In genomic region chr19:10290439-10290875, GRCh38 we compare ENCODE assay signal across 8 cellular contexts. TPM values are rescaled to one million over a fixed set of nuclear protein-coding genes. Genes with fewer than 3 reads are reported as not detected.
A peak's percentile ranks its signal among the peaks of the same experiment; 100 is the strongest.
DNase-seq lines count a peak whose midpoint lies in the region; ATAC-seq, FAIRE-seq and TF ChIP-seq lines count a peak whose summit lies in the region.

No MANE protein-coding gene starts in this region.

- H3K4me1 ChIP-seq in Caco-2 (peaks cover 33% of the 10 kb centered on the region), Karpas-422 (ENCODE audit: low read length) (peaks cover 33% of the 10 kb centered on the region), prostate gland (replicated peaks) (peaks cover 4% of the 10 kb centered on the region)

- H4K20me1 ChIP-seq in Karpas-422 (ENCODE audit: insufficient read depth, low read depth, low read length), result no peaks in the 10 kb centered on the region

- intact Hi-C loops in Caco-2 (cut with micrococcal nuclease; ENCODE audit: unreplicated experiment) (no loop called here), natural killer cell (cut with micrococcal nuclease) (loop anchor here (2.0 to 5.0 kb wide), 2 partner anchors 20 to 222 kb away; partner anchors contain the start of gene ICAM1), prostate gland (cut with DNase I) (no loop called here)

- H3K9ac ChIP-seq in Karpas-422 (ENCODE audit: low read length), result peak overlapping the region; percentile 79

- H3K4me2 ChIP-seq in Karpas-422 (ENCODE audit: low read depth, low read length, poor library complexity, severe bottlenecking), result peak overlapping the region; percentile 76

- H3K27ac Mint-ChIP-seq in Caco-2 (ENCODE audit: unreplicated experiment), result no peak overlapping the region
- H3K27ac Mint-ChIP-seq in brain, result peak overlapping the region in 4 of 5 experiments; percentile 31 to 89 (median 58)
- H3K27ac Mint-ChIP-seq in natural killer cell, result peak overlapping the region; percentile 9 to 63

- no peak for TF ChIP-seq CTCF in Caco-2 (IDR thresholded peaks at IDR 0.05; ENCODE audit: insufficient read depth in 1 of 2, low read depth in 1 of 2, low read length in 1 of 2, severe bottlenecking in 1 of 2, unreplicated experiment in 1 of 2)
- TF ChIP-seq CTCF in brain (conservative IDR thresholded peaks at IDR 0.05), result no peak
- no peak for TF ChIP-seq CTCF in natural killer cell (IDR thresholded peaks at IDR 0.05)
- TF ChIP-seq CTCF in prostate gland (IDR thresholded peaks at IDR 0.05), result no peak

- H3K9me2 ChIP-seq in Karpas-422 (replicated peaks; ENCODE audit: insufficient read depth, low read length), result no peaks in the 10 kb centered on the region

- H3K36me3 Mint-ChIP-seq in Caco-2 (ENCODE audit: insufficient read depth, unreplicated experiment) (peaks cover 14% of the 10 kb centered on the region), brain (peaks cover 6% of the 10 kb centered on the region), natural killer cell (peaks cover 4% of the 10 kb centered on the region)

- no TSS peak for BruUV-seq in Caco-2 (replicated peaks; lab: Mats Ljungman, UMichigan)

- CTCF ChIA-PET in Caco-2 (lab: Charles Lee), result interaction anchor here (1.5 kb wide), 1 partner anchor 44 kb away, joined by 4 read pairs; no protein-coding TSS in a partner anchor

- TF ChIP-seq POLR2A in prostate gland (IDR thresholded peaks at IDR 0.05), result no peak

- H2AFZ ChIP-seq in Karpas-422 (ENCODE audit: low read length), result no peak overlapping the region

- peak in 1 of 2 experiments; percentile 26 for DNase-seq in Caco-2
- no peak for DNase-seq in Karpas-422
- DNase-seq in natural killer cell, result no peak
- DNase-seq in urothelium cell line (ENCODE audit: low spot score), result no peak
- DNase-seq in prostate gland (ENCODE audit: low spot score), result no peak
- DNase-seq in GOT3 (lab: John Stamatoyannopoulos, UW), result no peak
- DNase-seq in mucosa of gallbladder (ENCODE audit: low spot score), result no peak

- FAIRE-seq in urothelium cell line (lab: Jason Lieb, UNC), result no peak

- H3K4me1 Mint-ChIP-seq in Caco-2 (ENCODE audit: low read depth, unreplicated experiment), result peaks cover 18% of the 10 kb centered on the region
- H3K4me1 Mint-ChIP-seq in brain, result peaks cover 47% of the 10 kb centered on the region
- peaks cover 47 to 74% of the 10 kb centered on the region in 2 donors for H3K4me1 Mint-ChIP-seq in natural killer cell

- POLR2A ChIA-PET in Caco-2 (lab: Charles Lee), result no interaction called here

- 2% methylated on average over 26 of the region's 26 CpGs for WGBS in prostate gland

- H3K27me3 ChIP-seq in Caco-2 (replicated peaks; ENCODE audit: control insufficient read depth, insufficient read depth, low read length) (no peaks in the 10 kb centered on the region), Karpas-422 (ENCODE audit: low read length) (no peaks in the 10 kb centered on the region), prostate gland (replicated peaks; ENCODE audit: insufficient read depth) (peaks cover 57% of the 10 kb centered on the region)

- H3K4me3 Mint-ChIP-seq in Caco-2 (ENCODE audit: unreplicated experiment), result peak overlapping the region; percentile 87
- peak overlapping the region; percentile 86 to 95 (median 90) for H3K4me3 Mint-ChIP-seq in brain
- H3K4me3 Mint-ChIP-seq in natural killer cell, result peak overlapping the region; percentile 86

- H3K36me3 ChIP-seq in Caco-2 (ENCODE audit: control insufficient read depth, insufficient read depth, low read length) (peaks cover under 1% of the 10 kb centered on the region), Karpas-422 (ENCODE audit: insufficient read depth, low read length) (no peaks in the 10 kb centered on the region), prostate gland (no peaks in the 10 kb centered on the region)

- H3K27ac ChIP-seq in Karpas-422 (ENCODE audit: low read length) (no peak overlapping the region), prostate gland (no peak overlapping the region)

- ATAC-seq in natural killer cell, result no peak

- H3K27me3 Mint-ChIP-seq in Caco-2 (ENCODE audit: insufficient read depth, unreplicated experiment) (peaks cover 7% of the 10 kb centered on the region), brain (peaks cover 100% of the 10 kb centered on the region), natural killer cell (ENCODE audit: low read depth in 2 of 2) (peaks cover 7 to 40% of the 10 kb centered on the region in 2 donors)

- H3K4me3 ChIP-seq in Caco-2 (ENCODE audit: low read depth, low read length) (peak overlapping the region; percentile 48), Karpas-422 (ENCODE audit: low read length) (peak overlapping the region; percentile 68), prostate gland (no peak overlapping the region)

- no peaks in the 10 kb centered on the region for H3K79me2 ChIP-seq in Karpas-422 (ENCODE audit: low read length)

- H3K9me3 ChIP-seq in Caco-2 (no peaks in the 10 kb centered on the region), Karpas-422 (ENCODE audit: low read length) (no peaks in the 10 kb centered on the region), prostate gland (no peaks in the 10 kb centered on the region)

- H3K9me3 Mint-ChIP-seq in Caco-2 (ENCODE audit: unreplicated experiment) (no peaks in the 10 kb centered on the region), brain (peaks cover 0 to 15% (median 4%) of the 10 kb centered on the region in 5 experiments), natural killer cell (no peaks in the 10 kb centered on the region)

RNA-seq across cellular contexts. Expression of gene ICAM5, which starts 0.7 kb away (rescaled TPM):
- 2.5 and 3.2 TPM in 2 replicates for total RNA-seq in Caco-2 (2022)
- total RNA-seq in Karpas-422 (2014; rRNA removed; shearing (Covaris generic); ENCODE audit: low replicate concordance), result 4.5 and 9.1 TPM in 2 replicates
- 6.4 TPM for polyA plus RNA-seq in brain (ENCODE audit: insufficient read depth, low read depth, low replicate concordance)
- 1 to 10 TPM; 1.1 to 1.6 (median 1.5) TPM for total RNA-seq in natural killer cell
- total RNA-seq in prostate gland, result 1 to 10 TPM in 1 of 2 donors, not detected in 1; 7.1 TPM
- total RNA-seq in mucosa of gallbladder, result 0.49 TPM

RNA-seq across cellular contexts. Expression of gene ICAM4, which starts 3.7 kb away (rescaled TPM):
- total RNA-seq in Caco-2 (2022) (9.0 and 9.4 TPM in 2 replicates), natural killer cell (1 to 10 TPM; 1.3 to 3.6 (median 3.0) TPM), prostate gland (1 to 10 TPM in 1 of 2 donors, not detected in 1; 1.0 TPM), mucosa of gallbladder (0.72 TPM)
- not detected in 2 replicates for total RNA-seq in Karpas-422 (2014; rRNA removed; shearing (Covaris generic); ENCODE audit: low replicate concordance)
- polyA plus RNA-seq in brain (ENCODE audit: insufficient read depth, low read depth, low replicate concordance), result not detected

RNA-seq across cellular contexts. Expression of gene ZGLP1, which starts 19.2 kb away (rescaled TPM):
- total RNA-seq in Caco-2 (2022), result 2.5 and 3.8 TPM in 2 replicates
- 5.3 and 7.1 TPM in 2 replicates for total RNA-seq in Karpas-422 (2014; rRNA removed; shearing (Covaris generic); ENCODE audit: low replicate concordance)
- polyA plus RNA-seq in brain (ENCODE audit: insufficient read depth, low read depth, low replicate concordance), result 0.87 TPM
- 1 to 10 TPM; 1.4 to 2.2 (median 1.9) TPM for total RNA-seq in natural killer cell
- 10 to 100 TPM in 1 of 2 donors, 1 to 10 TPM in 1; 5.0 to 12.3 TPM for total RNA-seq in prostate gland
- total RNA-seq in mucosa of gallbladder, result 7.3 TPM

RNA-seq across cellular contexts. Expression of gene ICAM1, which starts 19.5 kb away (rescaled TPM):
- total RNA-seq in Caco-2 (2022) (15.7 and 17.9 TPM in 2 replicates), natural killer cell (10 to 100 TPM; 33.1 to 73.7 (median 56.5) TPM), prostate gland (10 to 100 TPM in 1 of 2 donors, 1 to 10 TPM in 1; 8.9 to 25.1 TPM), mucosa of gallbladder (8.5 TPM)
- total RNA-seq in Karpas-422 (2014; rRNA removed; shearing (Covaris generic); ENCODE audit: low replicate concordance), result 1.8 and 5.1 TPM in 2 replicates
- polyA plus RNA-seq in brain (ENCODE audit: insufficient read depth, low read depth, low replicate concordance), result 3.1 TPM

RNA-seq across cellular contexts. Expression of gene FDX2, which starts 25.4 kb away (rescaled TPM):
- total RNA-seq in Caco-2 (2022) (28.7 and 30.3 TPM in 2 replicates), natural killer cell (1 to 10 TPM; 1.7 to 4.1 (median 4.0) TPM), prostate gland (10 to 100 TPM; 20.9 to 29.9 TPM), mucosa of gallbladder (21.8 TPM)
- 11.9 and 23.2 TPM in 2 replicates for total RNA-seq in Karpas-422 (2014; rRNA removed; shearing (Covaris generic); ENCODE audit: low replicate concordance)
- polyA plus RNA-seq in brain (ENCODE audit: insufficient read depth, low read depth, low replicate concordance), result 59.5 TPM

Comparison
In these comparisons a context has a peak if more than half of its experiments do, and no peak if none do; other contexts are left out.
1. H3K4me3 ChIP-seq: peak in Caco-2 (single experiment) and Karpas-422 (single experiment); none in prostate gland (0 of 2).
2. Peak in every context shown above with its lines, with median percentiles within 50 percentile points of each other: H3K4me3 Mint-ChIP-seq.